Comparison of ENCODE assay signal across 17 cellular contexts in genomic region chr7:135447783-135448182, GRCh38.
DNase-seq lines count a peak whose midpoint lies in the region; ATAC-seq and TF ChIP-seq lines count a peak whose summit lies in the region.
"Had no signal": no experiment of that assay in that cellular context is flagged by ENCODE, and none has a peak within 500 bp of the region (broad histone marks: within the 10 kb centered on the region; RNA-seq: fewer than 3 reads in every experiment).

No MANE protein-coding gene starts in this region.

- no peaks in the 10 kb centered on the region for H3K27me3 Mint-ChIP-seq in CD8-positive, alpha-beta T cell (ENCODE audit: low read depth)

- H3K4me3 ChIP-seq in CD8-positive, alpha-beta T cell (ENCODE audit: low read depth, low read length) = no peak overlapping the region
- H3K4me3 ChIP-seq in fibroblast of the aortic adventitia (ENCODE audit: low read depth, low read length) (no peak overlapping the region), gastrocnemius medialis (no peak overlapping the region)
- H3K4me3 ChIP-seq: colonic mucosa, GM23248, hepatocyte, spleen had no signal

- H3K4me3 Mint-ChIP-seq in CD8-positive, alpha-beta T cell = no peak overlapping the region

- H3K4me1 ChIP-seq in CD8-positive, alpha-beta T cell (ENCODE audit: insufficient read depth, low read length) = peaks cover 4% of the 10 kb centered on the region
- peaks cover 11 to 22% of the 10 kb centered on the region in 2 donors for H3K4me1 ChIP-seq in gastrocnemius medialis
- H3K4me1 ChIP-seq: colonic mucosa had no signal

- H3K27ac ChIP-seq in CD8-positive, alpha-beta T cell (ENCODE audit: low read depth, low read length) = no peak overlapping the region
- no peak overlapping the region for H3K27ac ChIP-seq in gastrocnemius medialis
- H3K27ac ChIP-seq: colonic mucosa, GM23248, hepatocyte, spleen had no signal

- H3K36me3 ChIP-seq in CD8-positive, alpha-beta T cell (ENCODE audit: insufficient read depth, low read length) = no peaks in the 10 kb centered on the region
- no peaks in the 10 kb centered on the region for H3K36me3 ChIP-seq in gastrocnemius medialis
- H3K36me3 ChIP-seq: colonic mucosa had no signal

- TF ChIP-seq CTCF in CD8-positive, alpha-beta T cell (IDR thresholded peaks at IDR 0.05) = no peak
- TF ChIP-seq CTCF in fibroblast of the aortic adventitia (IDR thresholded peaks at IDR 0.05; ENCODE audit: insufficient read depth, low read length) (no peak), gastrocnemius medialis (IDR thresholded peaks at IDR 0.05 in 4 of 5, conservative IDR thresholded peaks at IDR 0.05 in 1 of 5) (no peak)

- H3K9me3 ChIP-seq in CD8-positive, alpha-beta T cell (ENCODE audit: low read length) = no peaks in the 10 kb centered on the region
- H3K9me3 ChIP-seq in gastrocnemius medialis = no peaks in the 10 kb centered on the region
- H3K9me3 ChIP-seq: colonic mucosa, spleen had no signal

- H3K4me1 Mint-ChIP-seq in CD8-positive, alpha-beta T cell (ENCODE audit: low read depth) = peaks cover 67% of the 10 kb centered on the region

- peak overlapping the region; percentile 55 for H3K27ac Mint-ChIP-seq in CD8-positive, alpha-beta T cell

- CTCF ChIA-PET in CD8-positive, alpha-beta T cell (lab: Charles Lee) = no interaction called here

- POLR2A ChIA-PET in CD8-positive, alpha-beta T cell (lab: Charles Lee) = no interaction called here

- intact Hi-C loops in CD8-positive, alpha-beta T cell (cut with DNase I, micrococcal nuclease) = loop anchor here in 1 of 2 experiments (1.0 to 2.0 kb wide), 2 partner anchors 13 to 166 kb away; no protein-coding TSS in a partner anchor
- intact Hi-C loops in gastrocnemius medialis (cut with DNase I; ENCODE audit: low total_unique reads) = no loop called here

- H3K36me3 Mint-ChIP-seq in CD8-positive, alpha-beta T cell = peaks cover 30% of the 10 kb centered on the region

- H3K27me3 ChIP-seq in CD8-positive, alpha-beta T cell (ENCODE audit: insufficient read depth, low read length) = no peaks in the 10 kb centered on the region
- no peaks in the 10 kb centered on the region for H3K27me3 ChIP-seq in gastrocnemius medialis
- H3K27me3 ChIP-seq: colonic mucosa, hepatocyte, spleen had no signal

- no peak for ATAC-seq in CD8-positive, alpha-beta T cell
- ATAC-seq in gastrocnemius medialis = no peak

- in situ Hi-C loops in gastrocnemius medialis (cut with MboI; ENCODE audit: low sequenced_read_pairs in 4 of 4) = no loop called here

- no peaks in the 10 kb centered on the region for H3K9me3 Mint-ChIP-seq in CD8-positive, alpha-beta T cell

- TF ChIP-seq POLR2A in gastrocnemius medialis (IDR thresholded peaks at IDR 0.05) = no peak

- peak; percentile 77 for DNase-seq in NCI-H2107 treated with DMSO at 0.1 percent for 48 hours (lab: John Stamatoyannopoulos, UW; ENCODE audit: unreplicated experiment)
- no peak for DNase-seq in NCI-H2107 (lab: John Stamatoyannopoulos, UW)
- DNase-seq in CD8-positive, alpha-beta T cell = no peak
- DNase-seq in NCI-H2227 (lab: John Stamatoyannopoulos, UW; ENCODE audit: unreplicated experiment) = peak; percentile 56
- DNase-seq in fibroblast of the aortic adventitia (ENCODE audit: low read depth) = peak; percentile 51
- DNase-seq in gastrocnemius medialis = no peak
- no peak for DNase-seq in mesenteric fat pad (ENCODE audit: low spot score)
- no peak for DNase-seq in hypothalamus (lab: John Stamatoyannopoulos, UW)
- DNase-seq: ACHN; activated CD4-positive, alpha-beta T cell treated with anti-CD3 and anti-CD28 coated beads for 1 hour; colonic mucosa; erythroblast; GM23248; IMR-90; occipital lobe; spleen had no signal

Comparison
In these comparisons a context has a peak if more than half of its experiments do, and no peak if none do; other contexts are left out.
1. DNase-seq: peak in NCI-H2107 treated with DMSO at 0.1 percent for 48 hours (single experiment), NCI-H2227 (single experiment) and fibroblast of the aortic adventitia (single experiment); none in NCI-H2107 (single experiment), CD8-positive, alpha-beta T cell (0 of 7), gastrocnemius medialis (0 of 2), mesenteric fat pad (single experiment) and hypothalamus (0 of 51).